ENCODE assay signal across 1 cellular context in genomic region chr20:50354690-50355592, GRCh38.
TF ChIP-seq lines count a peak whose summit lies in the region.

No MANE protein-coding gene starts in this region.

TF ChIP-seq in K562, 482 proteins besides CTCF, POLR2A, EP300 and RAD21 (continued from another document):
- no peak for TF ChIP-seq E2F6 (IDR thresholded peaks at IDR 0.05; ENCODE audit: borderline replicate concordance in 1 of 2, extremely low read depth in 1 of 2, insufficient read depth in 1 of 2, insufficient read length in 1 of 2, low read depth in 1 of 2, low read length in 1 of 2, poor library complexity in 1 of 2, severe bottlenecking in 1 of 2)
- TF ChIP-seq E2F3 (CRISPR knock-in tag; IDR thresholded peaks at IDR 0.05) = no peak
- no peak for TF ChIP-seq SRSF3 (IDR thresholded peaks at IDR 0.05; ENCODE audit: insufficient read depth, low read length)
- peak; percentile 18; the same call in 1 of the 2 replicates for TF ChIP-seq SMARCE1 (IDR thresholded peaks at IDR 0.05)
- TF ChIP-seq, protein P1, sequence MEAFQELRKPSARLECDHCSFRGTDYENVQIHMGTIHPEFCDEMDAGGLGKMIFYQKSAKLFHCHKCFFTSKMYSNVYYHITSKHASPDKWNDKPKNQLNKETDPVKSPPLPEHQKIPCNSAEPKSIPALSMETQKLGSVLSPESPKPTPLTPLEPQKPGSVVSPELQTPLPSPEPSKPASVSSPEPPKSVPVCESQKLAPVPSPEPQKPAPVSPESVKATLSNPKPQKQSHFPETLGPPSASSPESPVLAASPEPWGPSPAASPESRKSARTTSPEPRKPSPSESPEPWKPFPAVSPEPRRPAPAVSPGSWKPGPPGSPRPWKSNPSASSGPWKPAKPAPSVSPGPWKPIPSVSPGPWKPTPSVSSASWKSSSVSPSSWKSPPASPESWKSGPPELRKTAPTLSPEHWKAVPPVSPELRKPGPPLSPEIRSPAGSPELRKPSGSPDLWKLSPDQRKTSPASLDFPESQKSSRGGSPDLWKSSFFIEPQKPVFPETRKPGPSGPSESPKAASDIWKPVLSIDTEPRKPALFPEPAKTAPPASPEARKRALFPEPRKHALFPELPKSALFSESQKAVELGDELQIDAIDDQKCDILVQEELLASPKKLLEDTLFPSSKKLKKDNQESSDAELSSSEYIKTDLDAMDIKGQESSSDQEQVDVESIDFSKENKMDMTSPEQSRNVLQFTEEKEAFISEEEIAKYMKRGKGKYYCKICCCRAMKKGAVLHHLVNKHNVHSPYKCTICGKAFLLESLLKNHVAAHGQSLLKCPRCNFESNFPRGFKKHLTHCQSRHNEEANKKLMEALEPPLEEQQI (IDR thresholded peaks at IDR 0.05) = no peak
- peak; percentile 80 for TF ChIP-seq RAD51 (IDR thresholded peaks at IDR 0.05; ENCODE audit: borderline replicate concordance, low read depth)
- TF ChIP-seq ZNF263 (CRISPR knock-in tag; IDR thresholded peaks at IDR 0.05; ENCODE audit: borderline replicate concordance) = no peak
- TF ChIP-seq CEBPG (CRISPR knock-in tag; IDR thresholded peaks at IDR 0.05) = no peak
- TF ChIP-seq CEBPG (tag; conservative IDR thresholded peaks at IDR 0.05 in 1 of 2, IDR thresholded peaks at IDR 0.05 in 1 of 2) = no peak
- peak; percentile 66; the same call in 1 of the 2 replicates for TF ChIP-seq JUND (IDR thresholded peaks at IDR 0.05; ENCODE audit: borderline replicate concordance, low read depth, low read length)
- TF ChIP-seq JUND (tag; IDR thresholded peaks at IDR 0.05; ENCODE audit: borderline replicate concordance, low read depth, low read length) = peak; percentile 58; the same call in 1 of the 3 replicates
- TF ChIP-seq RCOR1 (IDR thresholded peaks at IDR 0.05; ENCODE audit: borderline replicate concordance in 1 of 2, low read depth in 2 of 2, low read length in 2 of 2) = peak in 1 of 2 experiments; percentile 75; a peak in 1 of 4 replicates
- TF ChIP-seq, protein P2, sequence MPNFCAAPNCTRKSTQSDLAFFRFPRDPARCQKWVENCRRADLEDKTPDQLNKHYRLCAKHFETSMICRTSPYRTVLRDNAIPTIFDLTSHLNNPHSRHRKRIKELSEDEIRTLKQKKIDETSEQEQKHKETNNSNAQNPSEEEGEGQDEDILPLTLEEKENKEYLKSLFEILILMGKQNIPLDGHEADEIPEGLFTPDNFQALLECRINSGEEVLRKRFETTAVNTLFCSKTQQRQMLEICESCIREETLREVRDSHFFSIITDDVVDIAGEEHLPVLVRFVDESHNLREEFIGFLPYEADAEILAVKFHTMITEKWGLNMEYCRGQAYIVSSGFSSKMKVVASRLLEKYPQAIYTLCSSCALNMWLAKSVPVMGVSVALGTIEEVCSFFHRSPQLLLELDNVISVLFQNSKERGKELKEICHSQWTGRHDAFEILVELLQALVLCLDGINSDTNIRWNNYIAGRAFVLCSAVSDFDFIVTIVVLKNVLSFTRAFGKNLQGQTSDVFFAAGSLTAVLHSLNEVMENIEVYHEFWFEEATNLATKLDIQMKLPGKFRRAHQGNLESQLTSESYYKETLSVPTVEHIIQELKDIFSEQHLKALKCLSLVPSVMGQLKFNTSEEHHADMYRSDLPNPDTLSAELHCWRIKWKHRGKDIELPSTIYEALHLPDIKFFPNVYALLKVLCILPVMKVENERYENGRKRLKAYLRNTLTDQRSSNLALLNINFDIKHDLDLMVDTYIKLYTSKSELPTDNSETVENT (CRISPR knock-in tag; IDR thresholded peaks at IDR 0.05) = no peak
- no peak for TF ChIP-seq EHMT2 (IDR thresholded peaks at IDR 0.05)
- TF ChIP-seq ZFP30 (CRISPR knock-in tag; IDR thresholded peaks at IDR 0.05; ENCODE audit: borderline replicate concordance) = no peak
- 0 out of 2 replicates have a peak, but pooled peaks have one; percentile 26 for TF ChIP-seq BACH1 (tag; IDR thresholded peaks at IDR 0.05)
- no peak for TF ChIP-seq KDM5B (IDR thresholded peaks at IDR 0.05; ENCODE audit: insufficient replicate concordance, low read depth, low read length)
- no peak for TF ChIP-seq KLF10 (CRISPR knock-in tag; IDR thresholded peaks at IDR 0.05)
- TF ChIP-seq, protein P3, sequence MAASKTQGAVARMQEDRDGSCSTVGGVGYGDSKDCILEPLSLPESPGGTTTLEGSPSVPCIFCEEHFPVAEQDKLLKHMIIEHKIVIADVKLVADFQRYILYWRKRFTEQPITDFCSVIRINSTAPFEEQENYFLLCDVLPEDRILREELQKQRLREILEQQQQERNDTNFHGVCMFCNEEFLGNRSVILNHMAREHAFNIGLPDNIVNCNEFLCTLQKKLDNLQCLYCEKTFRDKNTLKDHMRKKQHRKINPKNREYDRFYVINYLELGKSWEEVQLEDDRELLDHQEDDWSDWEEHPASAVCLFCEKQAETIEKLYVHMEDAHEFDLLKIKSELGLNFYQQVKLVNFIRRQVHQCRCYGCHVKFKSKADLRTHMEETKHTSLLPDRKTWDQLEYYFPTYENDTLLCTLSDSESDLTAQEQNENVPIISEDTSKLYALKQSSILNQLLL (CRISPR knock-in tag; IDR thresholded peaks at IDR 0.05; ENCODE audit: borderline replicate concordance) = no peak
- TF ChIP-seq FOSL1 (tag; conservative IDR thresholded peaks at IDR 0.05) = peak; percentile 89
- peak; percentile 67; the same call in 1 of the 2 replicates for TF ChIP-seq ZBTB17 (CRISPR knock-in tag; IDR thresholded peaks at IDR 0.05)
- no peak for TF ChIP-seq PHF8 (IDR thresholded peaks at IDR 0.05; ENCODE audit: borderline replicate concordance, low read length)
- peak; percentile 77 for TF ChIP-seq RBM25 (IDR thresholded peaks at IDR 0.05; ENCODE audit: low read depth, low read length, severe bottlenecking)
- no peak for TF ChIP-seq PTRF (tag; IDR thresholded peaks at IDR 0.05)
- peak; percentile 78 for TF ChIP-seq NFE2 (IDR thresholded peaks at IDR 0.05; ENCODE audit: low read depth)
- no peak for TF ChIP-seq ZNF3 (CRISPR knock-in tag; IDR thresholded peaks at IDR 0.05)
- no peak for TF ChIP-seq DEAF1 (CRISPR knock-in tag; IDR thresholded peaks at IDR 0.05)
- TF ChIP-seq CREM (IDR thresholded peaks at IDR 0.05; ENCODE audit: low read depth) = no peak
- no peak for TF ChIP-seq ZBED1 (IDR thresholded peaks at IDR 0.05)
- no peak for TF ChIP-seq OTX1 (CRISPR knock-in tag; IDR thresholded peaks at IDR 0.05)
- no peak for TF ChIP-seq MBD2 (IDR thresholded peaks at IDR 0.05; ENCODE audit: borderline replicate concordance, low read depth)
